In the genomic region with DNA sequence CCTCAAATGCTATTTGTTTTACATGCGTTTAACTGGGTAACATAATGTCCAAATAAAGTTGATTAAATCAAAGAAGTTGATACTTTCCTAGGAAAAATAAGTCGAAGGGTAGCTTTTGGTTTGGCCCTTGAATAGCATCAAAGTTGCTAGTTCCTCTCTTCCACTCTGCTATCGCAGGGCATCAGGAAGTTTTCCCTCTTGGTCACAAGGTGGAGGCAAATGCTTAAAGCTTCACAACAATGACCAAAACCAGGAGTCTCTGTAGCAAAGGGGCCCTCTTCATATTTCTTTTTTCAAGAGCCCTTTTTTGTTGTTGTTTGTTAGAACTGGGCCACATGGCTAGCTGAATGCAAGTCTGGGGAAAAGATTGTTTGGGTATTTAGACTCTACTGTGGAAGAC, we compare ENCODE assay signal across 14 cellular contexts.
DNase-seq lines count a peak whose midpoint lies in the region; ATAC-seq and TF ChIP-seq lines count a peak whose summit lies in the region.
"Had no signal": no experiment of that assay in that cellular context is flagged by ENCODE, and none has a peak within 500 bp of the region (broad histone marks: within the 10 kb centered on the region; RNA-seq: fewer than 3 reads in every experiment).

No MANE protein-coding gene starts in this region.

- TF ChIP-seq POLR2A in breast epithelium (IDR thresholded peaks at IDR 0.05): no peak
- no peak for TF ChIP-seq POLR2A in lower leg skin (IDR thresholded peaks at IDR 0.05)

- H3K36me3 ChIP-seq in breast epithelium: no peaks in the 10 kb centered on the region
- H3K36me3 ChIP-seq: BLaER1, colonic mucosa had no signal

- no peak overlapping the region for H3K4me3 Mint-ChIP-seq in MCF 10A (ENCODE audit: unreplicated experiment)
- H3K4me3 Mint-ChIP-seq in chondrocyte (ENCODE audit: unreplicated experiment): no peak overlapping the region
- H3K4me3 Mint-ChIP-seq: activated T-helper 1 cell treated with anti-CD3 and anti-CD28 coated beads, Interleukin-12 subunit alpha, Interleukin-12 subunit beta, Interleukin-2, Interleukin-4 antibody, amounts not matched to agents 30 ng/mL and 10 ng/mL and 1 ng/mL, durations not matched to agents 14 hours and 24 hours and 36 hours; naive B cell; stimulated activated naive CD8-positive, alpha-beta T cell treated with anti-CD3 and anti-CD28 coated beads, Interleukin-15, Interleukin-2, amounts not matched to agents 100 ng/mL and 50 ng/mL, for 24 hours had no signal

- no peaks in the 10 kb centered on the region for H3K4me1 ChIP-seq in breast epithelium
- H3K4me1 ChIP-seq: BLaER1, colonic mucosa had no signal

- no peaks in the 10 kb centered on the region for H3K36me3 Mint-ChIP-seq in MCF 10A (ENCODE audit: insufficient read depth, unreplicated experiment)
- peaks cover under 1% of the 10 kb centered on the region for H3K36me3 Mint-ChIP-seq in chondrocyte (ENCODE audit: low read depth)
- H3K36me3 Mint-ChIP-seq: naive B cell had no signal

- H3K27me3 Mint-ChIP-seq in MCF 10A (ENCODE audit: insufficient read depth, unreplicated experiment) (no peaks in the 10 kb centered on the region), chondrocyte (ENCODE audit: low read depth) (no peaks in the 10 kb centered on the region)
- H3K27me3 Mint-ChIP-seq: naive B cell; stimulated activated naive CD8-positive, alpha-beta T cell treated with anti-CD3 and anti-CD28 coated beads, Interleukin-15, Interleukin-2, amounts not matched to agents 100 ng/mL and 50 ng/mL, for 24 hours had no signal

- 77 to 79% methylated on average over 3 of the region's 3 CpGs for WGBS in lower leg skin, 2 donors

- H3K27ac Mint-ChIP-seq in MCF 10A (ENCODE audit: low read depth, unreplicated experiment): no peak overlapping the region
- no peak overlapping the region for H3K27ac Mint-ChIP-seq in chondrocyte (ENCODE audit: unreplicated experiment)
- H3K27ac Mint-ChIP-seq: activated T-helper 1 cell treated with anti-CD3 and anti-CD28 coated beads, Interleukin-12 subunit alpha, Interleukin-12 subunit beta, Interleukin-2, Interleukin-4 antibody, amounts not matched to agents 30 ng/mL and 10 ng/mL and 1 ng/mL, durations not matched to agents 14 hours and 24 hours and 36 hours; naive B cell; stimulated activated naive CD8-positive, alpha-beta T cell treated with anti-CD3 and anti-CD28 coated beads, Interleukin-15, Interleukin-2, amounts not matched to agents 100 ng/mL and 50 ng/mL, for 24 hours had no signal

- no peak overlapping the region for H3K4me3 ChIP-seq in breast epithelium
- no peak overlapping the region for H3K4me3 ChIP-seq in lower leg skin (ENCODE audit: low read depth, poor library complexity, severe bottlenecking)
- H3K4me3 ChIP-seq: BLaER1, colonic mucosa had no signal

- H3K9me3 ChIP-seq in breast epithelium: no peaks in the 10 kb centered on the region
- H3K9me3 ChIP-seq: BLaER1, colonic mucosa had no signal

- BruUV-seq in MCF 10A (replicated peaks; lab: Mats Ljungman, UMichigan): no TSS peak

- intact Hi-C loops in MCF 10A (cut with micrococcal nuclease): loop anchor here (1.0 to 10.0 kb wide), 3 partner anchors 204 to 725 kb away; no protein-coding TSS in a partner anchor
- intact Hi-C loops in breast epithelium (cut with DNase I; ENCODE audit: low total_unique reads): no loop called here
- intact Hi-C loops in sciatic nerve (cut with DNase I): no loop called here
- intact Hi-C loops in lower leg skin (cut with DNase I; ENCODE audit: low total_unique reads): no loop called here

- TF ChIP-seq CTCF in MCF 10A (IDR thresholded peaks at IDR 0.05; ENCODE audit: unreplicated experiment) (peak; percentile 39), breast epithelium (IDR thresholded peaks at IDR 0.05) (no peak), chondrocyte (IDR thresholded peaks at IDR 0.05) (peak; percentile 55), lower leg skin (IDR thresholded peaks at IDR 0.05) (no peak)

- POLR2A ChIA-PET in MCF 10A (lab: Yijun Ruan, JAX): interaction anchor here (0.8 to 1.7 kb wide), 4 partner anchors 9 to 370 kb away, joined by 3 to 5 read pairs (median 4); no protein-coding TSS in a partner anchor

- no peaks in the 10 kb centered on the region for H3K27me3 ChIP-seq in breast epithelium
- H3K27me3 ChIP-seq: BLaER1, colonic mucosa had no signal

- H3K27ac ChIP-seq in breast epithelium: no peak overlapping the region
- H3K27ac ChIP-seq: BLaER1, colonic mucosa had no signal

- CTCF ChIA-PET in MCF 10A (lab: Yijun Ruan, JAX): interaction anchor here (0.6 to 3.8 kb wide), 40 partner anchors 9 to 797 kb away, joined by 3 to 54 read pairs (median 4); no protein-coding TSS in a partner anchor

- H3K9me3 Mint-ChIP-seq in MCF 10A (ENCODE audit: unreplicated experiment) (no peaks in the 10 kb centered on the region), chondrocyte (ENCODE audit: low read depth) (peaks cover 8% of the 10 kb centered on the region)
- H3K9me3 Mint-ChIP-seq: activated T-helper 1 cell treated with anti-CD3 and anti-CD28 coated beads, Interleukin-12 subunit alpha, Interleukin-12 subunit beta, Interleukin-2, Interleukin-4 antibody, amounts not matched to agents 30 ng/mL and 10 ng/mL and 1 ng/mL, durations not matched to agents 14 hours and 24 hours and 36 hours had no signal

- no peaks in the 10 kb centered on the region for H3K4me1 Mint-ChIP-seq in MCF 10A (ENCODE audit: insufficient read depth, unreplicated experiment)
- no peaks in the 10 kb centered on the region for H3K4me1 Mint-ChIP-seq in chondrocyte (ENCODE audit: low read depth)
- H3K4me1 Mint-ChIP-seq: naive B cell had no signal

- DNase-seq in MCF 10A (ENCODE audit: unreplicated experiment) (peak; percentile 51), breast epithelium (ENCODE audit: low spot score in 2 of 2) (no peak), NCI-H2227 (lab: John Stamatoyannopoulos, UW; ENCODE audit: unreplicated experiment) (peak; percentile 44), chondrocyte (ENCODE audit: low spot score) (no peak), sciatic nerve (ENCODE audit: low spot score) (no peak), lower leg skin (ENCODE audit: low spot score in 2 of 2) (no peak)
- no peak for DNase-seq in stimulated activated CD4-positive, alpha-beta T cell treated with anti-CD3 and anti-CD28 coated beads, Interleukin-4, amount 100 ng/mL, for 24 hours
- DNase-seq in activated naive CD4-positive, alpha-beta T cell treated with anti-CD3 and anti-CD28 coated beads, Interleukin-2, amount 50 U/mL, for 16 hours: no peak
- DNase-seq: colonic mucosa; naive B cell; NK-92 treated with Interleukin-12 subunit alpha and Interleukin-12 subunit beta, amount 100 ng/mL, for 24 hours had no signal

- ATAC-seq in sciatic nerve: peak; percentile 62

Comparison
In these comparisons a context has a peak if more than half of its experiments do, and no peak if none do; other contexts are left out.
1. DNase-seq: peak in MCF 10A (single experiment) and NCI-H2227 (single experiment); none in breast epithelium (0 of 2), chondrocyte (single experiment), sciatic nerve (single experiment), stimulated activated CD4-positive, alpha-beta T cell treated with anti-CD3 and anti-CD28 coated beads, Interleukin-4, amount 100 ng/mL, for 24 hours (single experiment), lower leg skin (0 of 2) and activated naive CD4-positive, alpha-beta T cell treated with anti-CD3 and anti-CD28 coated beads, Interleukin-2, amount 50 U/mL, for 16 hours (single experiment).
2. CTCF ChIP-seq: peak in MCF 10A (single experiment) and chondrocyte (single experiment); none in breast epithelium (0 of 3) and lower leg skin (0 of 3).